8 cellular contexts compared by ENCODE assay signal in the genomic region with DNA sequence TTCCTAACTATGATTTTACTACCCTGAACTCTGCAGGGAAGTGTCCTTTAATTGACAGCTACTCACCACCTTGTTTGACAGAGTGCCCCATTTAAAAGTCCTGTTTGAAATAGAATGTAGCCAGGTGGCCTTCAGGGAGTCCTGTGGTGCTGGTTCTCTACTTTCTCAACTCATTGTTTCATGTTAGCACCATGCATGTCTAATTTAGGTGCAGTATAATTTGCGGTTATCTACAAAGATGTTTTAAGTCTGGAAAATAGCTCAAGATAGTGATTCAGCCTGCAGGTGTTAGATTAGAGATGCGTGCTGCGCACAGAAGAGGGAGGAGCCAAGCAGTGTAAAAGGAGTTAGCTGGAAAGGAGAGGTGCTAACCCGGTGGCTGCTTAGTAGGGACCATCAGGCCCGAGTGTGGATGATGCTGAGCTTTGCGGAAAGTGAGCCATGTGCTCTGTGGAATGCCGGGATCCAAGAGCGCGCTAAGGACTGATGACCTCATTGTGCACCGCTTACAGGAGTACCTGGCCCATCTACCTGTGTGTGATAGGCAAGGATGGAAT. TPM values are rescaled to one million over a fixed set of nuclear protein-coding genes. Genes with fewer than 3 reads are reported as not detected.
DNase-seq lines count a peak whose midpoint lies in the region; ATAC-seq and TF ChIP-seq lines count a peak whose summit lies in the region.

No MANE protein-coding gene starts in this region.

- no peaks in the 10 kb centered on the region for H3K27me3 Mint-ChIP-seq in activated CD8-positive, alpha-beta T cell treated with anti-CD3 and anti-CD28 coated beads, Interleukin-2, amount 10 ng/mL, durations not matched to agents 7 days and 5 days (ENCODE audit: low read depth)

- H3K36me3 ChIP-seq in Loucy (ENCODE audit: insufficient read depth, low read length) (no peaks in the 10 kb centered on the region), parathyroid adenoma (ENCODE audit: control insufficient read depth, insufficient read depth, low read length) (no peaks in the 10 kb centered on the region)

- no peaks in the 10 kb centered on the region for H3K9me3 ChIP-seq in Loucy (ENCODE audit: insufficient read depth, low read depth, low read length)
- no peaks in the 10 kb centered on the region for H3K9me3 ChIP-seq in parathyroid adenoma (ENCODE audit: control insufficient read depth, low read length)

- peaks cover 23% of the 10 kb centered on the region for H3K36me3 Mint-ChIP-seq in activated CD8-positive, alpha-beta T cell treated with anti-CD3 and anti-CD28 coated beads, Interleukin-2, amount 10 ng/mL, durations not matched to agents 7 days and 5 days (ENCODE audit: low read depth)

- TF ChIP-seq CTCF in Loucy (conservative IDR thresholded peaks at IDR 0.05; ENCODE audit: low read length) (no peak), epithelial cell of esophagus (IDR thresholded peaks at IDR 0.05; ENCODE audit: insufficient read depth, low read depth, low read length, missing control alignments) (no peak), parathyroid adenoma (IDR thresholded peaks at IDR 0.05) (no peak)

- peaks cover 38% of the 10 kb centered on the region for H4K20me1 ChIP-seq in Loucy (ENCODE audit: insufficient read depth, low read length, poor library complexity, severe bottlenecking)

- no peaks in the 10 kb centered on the region for H3K27me3 ChIP-seq in Loucy (ENCODE audit: insufficient read depth, low read length, poor library complexity, severe bottlenecking)
- no peaks in the 10 kb centered on the region for H3K27me3 ChIP-seq in parathyroid adenoma (ENCODE audit: control insufficient read depth, insufficient read depth, low read length)

- H3K27ac ChIP-seq in parathyroid adenoma: peak overlapping the region; percentile 40

- POLR2A ChIA-PET in activated CD8-positive, alpha-beta T cell treated with anti-CD3 and anti-CD28 coated beads, Interleukin-2, amount 10 ng/mL, durations not matched to agents 7 days and 5 days (lab: Charles Lee): interaction anchor here (0.9 to 11.7 kb wide), 14 partner anchors 10 to 195 kb away, joined by 3 to 234 read pairs (median 8); a partner anchor contains a TSS

- ATAC-seq in GM19397 (IDR thresholded peaks at IDR 0.05; ENCODE audit: unreplicated experiment): peak; percentile 24
- peak; percentile 17 for ATAC-seq in activated CD8-positive, alpha-beta T cell treated with anti-CD3 and anti-CD28 coated beads, Interleukin-2, amount 10 ng/mL, durations not matched to agents 7 days and 5 days
- no peak for ATAC-seq in HG03139 (IDR thresholded peaks at IDR 0.05; ENCODE audit: unreplicated experiment)

- peak overlapping the region; percentile 84 for H3K4me3 Mint-ChIP-seq in activated CD8-positive, alpha-beta T cell treated with anti-CD3 and anti-CD28 coated beads, Interleukin-2, amount 10 ng/mL, durations not matched to agents 7 days and 5 days

- H3K9ac ChIP-seq in Loucy (ENCODE audit: low read depth, low read length, poor library complexity, severe bottlenecking) (peak overlapping the region; percentile 91), parathyroid adenoma (no peak overlapping the region)

- no peaks in the 10 kb centered on the region for H3K9me3 Mint-ChIP-seq in activated CD8-positive, alpha-beta T cell treated with anti-CD3 and anti-CD28 coated beads, Interleukin-2, amount 10 ng/mL, durations not matched to agents 7 days and 5 days (ENCODE audit: insufficient read depth)

- peak; percentile 82 for DNase-seq in COLO668 (lab: John Stamatoyannopoulos, UW; ENCODE audit: unreplicated experiment)
- DNase-seq in activated CD8-positive, alpha-beta T cell treated with anti-CD3 and anti-CD28 coated beads, Interleukin-2, amount 10 ng/mL, durations not matched to agents 7 days and 5 days: peak; percentile 58
- peak; percentile 76 for DNase-seq in epithelial cell of esophagus (ENCODE audit: low read depth)
- DNase-seq in Ammon's horn (ENCODE audit: low spot score): no peak

- H3K27ac Mint-ChIP-seq in activated CD8-positive, alpha-beta T cell treated with anti-CD3 and anti-CD28 coated beads, Interleukin-2, amount 10 ng/mL, durations not matched to agents 7 days and 5 days: peak overlapping the region; percentile 76

- peaks cover 80% of the 10 kb centered on the region for H3K79me2 ChIP-seq in Loucy (ENCODE audit: insufficient read depth, low read length)
- H3K79me2 ChIP-seq in parathyroid adenoma: peaks cover 27% of the 10 kb centered on the region

- H3F3A ChIP-seq in Loucy (ENCODE audit: low read depth): peaks cover 7% of the 10 kb centered on the region

- no peak overlapping the region for H2AFZ ChIP-seq in Loucy (ENCODE audit: low read length)
- peak overlapping the region; percentile 34 for H2AFZ ChIP-seq in parathyroid adenoma

- H3K4me1 Mint-ChIP-seq in activated CD8-positive, alpha-beta T cell treated with anti-CD3 and anti-CD28 coated beads, Interleukin-2, amount 10 ng/mL, durations not matched to agents 7 days and 5 days (ENCODE audit: low read depth): peaks cover 53% of the 10 kb centered on the region

- H3K4me1 ChIP-seq in Loucy (ENCODE audit: insufficient read depth, low read length, poor library complexity, severe bottlenecking) (peaks cover 67% of the 10 kb centered on the region), parathyroid adenoma (peaks cover 10% of the 10 kb centered on the region)

- peak overlapping the region; percentile 89 for H3K4me3 ChIP-seq in Loucy (ENCODE audit: low read length, poor library complexity, severe bottlenecking)
- H3K4me3 ChIP-seq in epithelial cell of esophagus (ENCODE audit: low read length): peak overlapping the region; percentile 61
- peak overlapping the region; percentile 51 for H3K4me3 ChIP-seq in parathyroid adenoma (ENCODE audit: low read depth, low read length)

- no peaks in the 10 kb centered on the region for H3K9me2 ChIP-seq in Loucy (replicated peaks; ENCODE audit: low read depth, low read length)

- CTCF ChIA-PET in activated CD8-positive, alpha-beta T cell treated with anti-CD3 and anti-CD28 coated beads, Interleukin-2, amount 10 ng/mL, durations not matched to agents 7 days and 5 days (lab: Charles Lee): interaction anchor here (0.7 to 9.1 kb wide), 13 partner anchors 10 to 135 kb away, joined by 3 to 111 read pairs (median 5); a partner anchor contains a TSS

- H3K4me2 ChIP-seq in Loucy (ENCODE audit: low read depth, low read length, poor library complexity, severe bottlenecking) (peak overlapping the region; percentile 88), parathyroid adenoma (ENCODE audit: low read length) (peak overlapping the region; percentile 83)

RNA-seq across cellular contexts. Expression of a gene that starts 1.2 kb away (rescaled TPM):
- total RNA-seq in activated CD8-positive, alpha-beta T cell treated with anti-CD3 and anti-CD28 coated beads, Interleukin-2, amount 10 ng/mL, durations not matched to agents 7 days and 5 days: 10 to 100 TPM; 99.6 to 99.9 TPM

RNA-seq across cellular contexts. Expression of a gene that starts 22.4 kb away (rescaled TPM):
- 100 to 1,000 TPM; 435 to 453 TPM for total RNA-seq in activated CD8-positive, alpha-beta T cell treated with anti-CD3 and anti-CD28 coated beads, Interleukin-2, amount 10 ng/mL, durations not matched to agents 7 days and 5 days
